1 cellular context compared by ENCODE assay signal in genomic region chr7:44975331-44976039, GRCh38.
TF ChIP-seq lines count a peak whose summit lies in the region.

No MANE protein-coding gene starts in this region.

TF ChIP-seq in GM12878, 131 proteins besides CTCF, POLR2A, EP300 and RAD21:
- TF ChIP-seq ESRRA (IDR thresholded peaks at IDR 0.05; ENCODE audit: low read length) (no peak), ATF7 (IDR thresholded peaks at IDR 0.05; ENCODE audit: low read depth) (no peak), ATF3 (IDR thresholded peaks at IDR 0.05; ENCODE audit: borderline replicate concordance, extremely low read depth, low read depth, low read length) (no peak), DPF2 (IDR thresholded peaks at IDR 0.05) (no peak), POLR2AphosphoS5 (IDR thresholded peaks at IDR 0.05; ENCODE audit: low read length) (peak; percentile 6; the same call in 1 of the 2 replicates), NFYA (IDR thresholded peaks at IDR 0.05; ENCODE audit: borderline replicate concordance, low read depth, low read length) (no peak), IKZF1 (conservative IDR thresholded peaks at IDR 0.05) (no peak), HCFC1 (IDR thresholded peaks at IDR 0.05; ENCODE audit: low read length) (no peak), TCF7 (IDR thresholded peaks at IDR 0.05; ENCODE audit: borderline replicate concordance) (no peak), ETV6 (conservative IDR thresholded peaks at IDR 0.05 in 1 of 2, IDR thresholded peaks at IDR 0.05 in 1 of 2; ENCODE audit: borderline replicate concordance in 1 of 2, low read depth in 1 of 2) (no peak), MYC (IDR thresholded peaks at IDR 0.05; ENCODE audit: insufficient read depth, insufficient read length, insufficient replicate concordance, low read length, severe bottlenecking) (no peak), SKIL (IDR thresholded peaks at IDR 0.05; ENCODE audit: low read depth, poor library complexity, severe bottlenecking) (no peak), SMAD5 (IDR thresholded peaks at IDR 0.05; ENCODE audit: low read depth) (peak; percentile 49; the same call in 1 of the 2 replicates)
- TF ChIP-seq, protein P1, sequence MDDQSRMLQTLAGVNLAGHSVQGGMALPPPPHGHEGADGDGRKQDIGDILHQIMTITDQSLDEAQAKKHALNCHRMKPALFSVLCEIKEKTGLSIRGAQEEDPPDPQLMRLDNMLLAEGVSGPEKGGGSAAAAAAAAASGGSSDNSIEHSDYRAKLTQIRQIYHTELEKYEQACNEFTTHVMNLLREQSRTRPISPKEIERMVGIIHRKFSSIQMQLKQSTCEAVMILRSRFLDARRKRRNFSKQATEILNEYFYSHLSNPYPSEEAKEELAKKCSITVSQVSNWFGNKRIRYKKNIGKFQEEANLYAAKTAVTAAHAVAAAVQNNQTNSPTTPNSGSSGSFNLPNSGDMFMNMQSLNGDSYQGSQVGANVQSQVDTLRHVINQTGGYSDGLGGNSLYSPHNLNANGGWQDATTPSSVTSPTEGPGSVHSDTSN (IDR thresholded peaks at IDR 0.05; ENCODE audit: insufficient replicate concordance, low read depth, low read length), result no peak
- TF ChIP-seq, protein P2, sequence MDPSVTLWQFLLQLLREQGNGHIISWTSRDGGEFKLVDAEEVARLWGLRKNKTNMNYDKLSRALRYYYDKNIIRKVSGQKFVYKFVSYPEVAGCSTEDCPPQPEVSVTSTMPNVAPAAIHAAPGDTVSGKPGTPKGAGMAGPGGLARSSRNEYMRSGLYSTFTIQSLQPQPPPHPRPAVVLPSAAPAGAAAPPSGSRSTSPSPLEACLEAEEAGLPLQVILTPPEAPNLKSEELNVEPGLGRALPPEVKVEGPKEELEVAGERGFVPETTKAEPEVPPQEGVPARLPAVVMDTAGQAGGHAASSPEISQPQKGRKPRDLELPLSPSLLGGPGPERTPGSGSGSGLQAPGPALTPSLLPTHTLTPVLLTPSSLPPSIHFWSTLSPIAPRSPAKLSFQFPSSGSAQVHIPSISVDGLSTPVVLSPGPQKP (IDR thresholded peaks at IDR 0.05; ENCODE audit: low read depth, low read length), result no peak
- TF ChIP-seq, protein P3, sequence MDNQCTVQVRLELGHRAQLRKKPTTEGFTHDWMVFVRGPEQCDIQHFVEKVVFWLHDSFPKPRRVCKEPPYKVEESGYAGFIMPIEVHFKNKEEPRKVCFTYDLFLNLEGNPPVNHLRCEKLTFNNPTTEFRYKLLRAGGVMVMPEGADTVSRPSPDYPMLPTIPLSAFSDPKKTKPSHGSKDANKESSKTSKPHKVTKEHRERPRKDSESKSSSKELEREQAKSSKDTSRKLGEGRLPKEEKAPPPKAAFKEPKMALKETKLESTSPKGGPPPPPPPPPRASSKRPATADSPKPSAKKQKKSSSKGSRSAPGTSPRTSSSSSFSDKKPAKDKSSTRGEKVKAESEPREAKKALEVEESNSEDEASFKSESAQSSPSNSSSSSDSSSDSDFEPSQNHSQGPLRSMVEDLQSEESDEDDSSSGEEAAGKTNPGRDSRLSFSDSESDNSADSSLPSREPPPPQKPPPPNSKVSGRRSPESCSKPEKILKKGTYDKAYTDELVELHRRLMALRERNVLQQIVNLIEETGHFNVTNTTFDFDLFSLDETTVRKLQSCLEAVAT (IDR thresholded peaks at IDR 0.05), result no peak
